14 cellular contexts compared by ENCODE assay signal in the genomic region with DNA sequence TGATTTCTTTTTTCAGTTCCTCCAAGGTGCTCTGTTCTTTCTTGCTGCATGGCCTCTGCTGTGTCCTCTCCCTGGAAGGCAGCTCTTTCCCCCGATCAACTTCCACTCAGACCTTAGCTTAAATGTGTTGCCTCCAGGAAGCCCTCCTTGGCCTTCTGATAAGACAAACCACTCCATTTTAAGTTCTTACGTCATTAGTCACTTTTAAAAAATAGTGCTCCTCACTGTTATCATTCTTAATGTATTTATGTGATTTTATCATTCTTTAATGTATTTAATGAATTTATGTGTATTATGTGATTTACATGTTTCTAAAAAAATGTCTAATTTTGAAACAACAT. TPM values are rescaled to one million over a fixed set of nuclear protein-coding genes. Genes with fewer than 3 reads are reported as not detected.
DNase-seq lines count a peak whose midpoint lies in the region; ATAC-seq, FAIRE-seq and TF ChIP-seq lines count a peak whose summit lies in the region.
"Had no signal": no experiment of that assay in that cellular context is flagged by ENCODE, and none has a peak within 500 bp of the region (broad histone marks: within the 10 kb centered on the region; RNA-seq: fewer than 3 reads in every experiment).

No MANE protein-coding gene starts in this region.

- BruUV-seq in PC-3 (replicated peaks; lab: Mats Ljungman, UMichigan), result no TSS peak

- H3K27ac ChIP-seq in PC-3 (ENCODE audit: low read length) (no peak overlapping the region), right lobe of liver (peak overlapping the region in 2 of 3 donors; percentile 3 to 18)
- H3K27ac ChIP-seq in CD4-positive, alpha-beta memory T cell (ENCODE audit: low read depth, low read length), result no peak overlapping the region

- peaks cover 7% of the 10 kb centered on the region for H3K4me1 Mint-ChIP-seq in stimulated activated effector memory CD8-positive, alpha-beta T cell treated with anti-CD3 and anti-CD28 coated beads, Interleukin-12 subunit alpha, Interleukin-12 subunit beta, amount 100 ng/mL, for 72 hours
- H3K4me1 Mint-ChIP-seq in CD4-positive, alpha-beta memory T cell, result peaks cover 0 to 7% (median 3%) of the 10 kb centered on the region in 4 donors

- H3K27ac Mint-ChIP-seq in stimulated activated effector memory CD8-positive, alpha-beta T cell treated with anti-CD3 and anti-CD28 coated beads, Interleukin-12 subunit alpha, Interleukin-12 subunit beta, amount 100 ng/mL, for 72 hours, result peak overlapping the region; percentile 66
- H3K27ac Mint-ChIP-seq in CD4-positive, alpha-beta memory T cell, result peak overlapping the region in 1 of 7 donors; percentile 5

- H3K36me3 ChIP-seq in PC-3 (ENCODE audit: low read depth, low read length) (no peaks in the 10 kb centered on the region), right lobe of liver (no peaks in the 10 kb centered on the region)
- H3K36me3 ChIP-seq in CD4-positive, alpha-beta memory T cell (ENCODE audit: insufficient read depth, low read length), result no peaks in the 10 kb centered on the region
- H3K36me3 ChIP-seq: MG63 had no signal

- TF ChIP-seq CTCF in PC-3 (conservative IDR thresholded peaks at IDR 0.05; ENCODE audit: low read depth, low read length), result no peak
- no peak for TF ChIP-seq CTCF in right lobe of liver (IDR thresholded peaks at IDR 0.05)

- CTCF ChIA-PET in PC-3 (lab: Charles Lee), result interaction anchor here (0.6 to 0.7 kb wide), 2 partner anchors 81 to 98 kb away, joined by 3 read pairs; a partner anchor contains a TSS
- CTCF ChIA-PET in CD4-positive, alpha-beta memory T cell (lab: Charles Lee; ENCODE audit: partially characterized antibody), result interaction anchor here (0.7 to 1.6 kb wide), 2 partner anchors 12 to 245 kb away, joined by 3 to 4 read pairs; a partner anchor contains a TSS

- H3K9me2 ChIP-seq in PC-3 (replicated peaks; ENCODE audit: low read length), result no peaks in the 10 kb centered on the region

- 36% methylated on average over 2 of the region's 2 CpGs for WGBS in right lobe of liver (ENCODE audit: insufficient coverage, low coverage, low lambda C conversion rate, missing lambda C conversion rate)

- H4K20me1 ChIP-seq in PC-3 (ENCODE audit: low read length), result no peaks in the 10 kb centered on the region

- POLR2A ChIA-PET in PC-3 (lab: Charles Lee; ENCODE audit: unreplicated experiment), result no interaction called here
- POLR2A ChIA-PET in CD4-positive, alpha-beta memory T cell (lab: Charles Lee; ENCODE audit: partially characterized antibody), result no interaction called here

- DNase-seq in PC-3, result no peak
- no peak for DNase-seq in right lobe of liver
- DNase-seq in stimulated activated effector memory CD8-positive, alpha-beta T cell treated with anti-CD3 and anti-CD28 coated beads, Interleukin-12 subunit alpha, Interleukin-12 subunit beta, amount 100 ng/mL, for 72 hours (ENCODE audit: low spot score in 2 of 2), result no peak
- no peak for DNase-seq in T-helper 1 cell
- no peak for DNase-seq in CD4-positive, alpha-beta memory T cell
- DNase-seq in H54 (ENCODE audit: insufficient read length, low spot score), result no peak
- DNase-seq: activated gamma-delta T cell treated with Interleukin-2 at 50 U/mL for 16 hours; effector memory CD4-positive, alpha-beta T cell; stimulated activated CD4-positive, alpha-beta T cell treated with anti-CD3 and anti-CD28 coated beads, Interleukin-15, amount 100 ng/mL, for 24 hours had no signal

- H2AFZ ChIP-seq in PC-3 (ENCODE audit: low read length), result peak overlapping the region; percentile 29; the same call in 1 of the 2 replicates

- H3K27me3 ChIP-seq in PC-3 (ENCODE audit: low read length), result no peaks in the 10 kb centered on the region
- no peaks in the 10 kb centered on the region for H3K27me3 ChIP-seq in right lobe of liver
- no peaks in the 10 kb centered on the region for H3K27me3 ChIP-seq in CD4-positive, alpha-beta memory T cell (ENCODE audit: insufficient read depth, low read length)
- H3K27me3 ChIP-seq: MG63 had no signal

- FAIRE-seq in H54 (lab: Jason Lieb, UNC), result no peak

- no peak overlapping the region for H3K4me3 Mint-ChIP-seq in stimulated activated effector memory CD8-positive, alpha-beta T cell treated with anti-CD3 and anti-CD28 coated beads, Interleukin-12 subunit alpha, Interleukin-12 subunit beta, amount 100 ng/mL, for 72 hours
- no peak overlapping the region for H3K4me3 Mint-ChIP-seq in CD4-positive, alpha-beta memory T cell

- H3K79me2 ChIP-seq in PC-3 (ENCODE audit: low read length), result no peaks in the 10 kb centered on the region

- H3K4me2 ChIP-seq in PC-3 (ENCODE audit: low read length), result no peak overlapping the region

- H3K4me1 ChIP-seq in PC-3 (ENCODE audit: insufficient read depth, low read length) (no peaks in the 10 kb centered on the region), right lobe of liver (peaks cover 0 to 14% (median 0%) of the 10 kb centered on the region in 4 donors)
- H3K4me1 ChIP-seq in CD4-positive, alpha-beta memory T cell (ENCODE audit: insufficient read depth, low read length), result no peaks in the 10 kb centered on the region

- intact Hi-C loops in PC-3 (cut with micrococcal nuclease) (no loop called here), right lobe of liver (cut with DNase I) (no loop called here)
- intact Hi-C loops in CD4-positive, alpha-beta memory T cell (cut with micrococcal nuclease), result no loop called here

- ATAC-seq in PC-3, result no peak
- ATAC-seq in right lobe of liver, result no peak
- no peak for ATAC-seq in stimulated activated effector memory CD8-positive, alpha-beta T cell treated with anti-CD3 and anti-CD28 coated beads, Interleukin-12 subunit alpha, Interleukin-12 subunit beta, amount 100 ng/mL, for 72 hours
- ATAC-seq in HG02970 (IDR thresholded peaks at IDR 0.05; ENCODE audit: low FRiP score, unreplicated experiment), result no peak

- H3K9me3 ChIP-seq in PC-3 (ENCODE audit: low read length), result no peaks in the 10 kb centered on the region
- no peaks in the 10 kb centered on the region for H3K9me3 ChIP-seq in right lobe of liver
- H3K9me3 ChIP-seq in CD4-positive, alpha-beta memory T cell (ENCODE audit: control insufficient read depth in 1 of 2, low read length in 2 of 2), result no peaks in the 10 kb centered on the region
- H3K9me3 ChIP-seq: MG63 had no signal

- no peaks in the 10 kb centered on the region for H3F3A ChIP-seq in PC-3 (ENCODE audit: low read length, unreplicated experiment)

- H3K27me3 Mint-ChIP-seq in CD4-positive, alpha-beta memory T cell, result peaks cover 0 to 5% of the 10 kb centered on the region in 2 donors

- H3K9ac ChIP-seq in PC-3 (ENCODE audit: low read length), result no peak overlapping the region

- H3K9me3 Mint-ChIP-seq in stimulated activated effector memory CD8-positive, alpha-beta T cell treated with anti-CD3 and anti-CD28 coated beads, Interleukin-12 subunit alpha, Interleukin-12 subunit beta, amount 100 ng/mL, for 72 hours, result no peaks in the 10 kb centered on the region
- no peaks in the 10 kb centered on the region for H3K9me3 Mint-ChIP-seq in CD4-positive, alpha-beta memory T cell

- no peaks in the 10 kb centered on the region for H3K36me3 Mint-ChIP-seq in stimulated activated effector memory CD8-positive, alpha-beta T cell treated with anti-CD3 and anti-CD28 coated beads, Interleukin-12 subunit alpha, Interleukin-12 subunit beta, amount 100 ng/mL, for 72 hours
- H3K36me3 Mint-ChIP-seq in CD4-positive, alpha-beta memory T cell, result no peaks in the 10 kb centered on the region

- H3K4me3 ChIP-seq in PC-3 (ENCODE audit: low read length) (no peak overlapping the region), right lobe of liver (no peak overlapping the region)
- no peak overlapping the region for H3K4me3 ChIP-seq in CD4-positive, alpha-beta memory T cell (ENCODE audit: low read length in 2 of 2)
- H3K4me3 ChIP-seq: MG63 had no signal

- TF ChIP-seq POLR2A in GM15510 (IDR thresholded peaks at IDR 0.05; ENCODE audit: borderline replicate concordance, extremely low read depth, insufficient read length) (peak; percentile 27), right lobe of liver (IDR thresholded peaks at IDR 0.05) (no peak), H54 (IDR thresholded peaks at IDR 0.05; ENCODE audit: low read depth, low read length) (no peak)

RNA-seq across cellular contexts. Expression of a gene that starts 12.2 kb away (rescaled TPM):
- total RNA-seq in PC-3 (2014; rRNA removed) (21.9 and 27.5 TPM in 2 replicates), right lobe of liver (10 to 100 TPM; 11.4 to 16.0 (median 12.8) TPM)
- 10 to 100 TPM; 11.1 to 11.9 TPM for total RNA-seq in CD4-positive, alpha-beta memory T cell
- 10 to 100 TPM; 18.6 to 25.3 TPM for polyA plus RNA-seq in CD4-positive, alpha-beta memory T cell

RNA-seq across cellular contexts. Expression of a gene that starts 15.6 kb away (rescaled TPM):
- total RNA-seq in PC-3 (2014; rRNA removed) (not detected in 2 replicates), right lobe of liver (not detected)
- not detected for total RNA-seq in CD4-positive, alpha-beta memory T cell
- polyA plus RNA-seq in CD4-positive, alpha-beta memory T cell, result not detected
- total RNA-seq: fibroblast of villous mesenchyme, ureter had no signal

Comparison
In these comparisons a context has a peak if more than half of its experiments do, and no peak if none do; other contexts are left out.
1. H3K27ac ChIP-seq: peak in right lobe of liver (2 of 3); none in PC-3 (single experiment) and CD4-positive, alpha-beta memory T cell (single experiment).